ENCODE assay signal across 11 cellular contexts in the genomic region with DNA sequence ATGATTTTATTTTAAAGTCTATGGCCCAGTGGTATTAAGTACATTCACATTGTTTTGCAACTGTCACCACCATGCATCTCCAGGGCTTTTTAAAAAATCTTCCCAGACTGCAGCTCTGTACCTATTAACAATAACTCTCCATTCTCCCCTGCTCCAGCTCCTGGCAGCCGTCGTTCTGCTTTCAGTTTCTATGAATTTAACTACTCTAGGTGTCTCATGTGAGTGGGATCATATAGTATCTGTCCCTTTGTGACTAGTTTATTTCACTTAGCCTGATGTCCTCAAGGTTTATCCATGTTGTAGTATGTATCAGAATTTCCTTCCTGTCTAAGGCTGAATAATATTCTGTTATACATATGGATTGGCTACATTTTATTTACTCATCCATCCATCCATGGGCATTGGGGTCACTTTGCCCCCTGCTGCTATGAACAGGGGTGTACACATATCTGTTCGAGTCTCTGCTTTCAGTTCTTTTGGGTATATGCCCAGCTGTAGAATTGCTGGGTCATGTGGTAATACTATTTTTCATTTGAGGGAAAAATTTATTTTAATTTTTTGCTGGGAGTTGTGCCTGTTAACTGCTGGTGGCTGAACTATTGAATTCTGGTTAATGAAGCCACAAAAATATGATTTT.
DNase-seq lines count a peak whose midpoint lies in the region; ATAC-seq and TF ChIP-seq lines count a peak whose summit lies in the region.
"Had no signal": no experiment of that assay in that cellular context is flagged by ENCODE, and none has a peak within 500 bp of the region (broad histone marks: within the 10 kb centered on the region; RNA-seq: fewer than 3 reads in every experiment).

No MANE protein-coding gene starts in this region.

- peak; percentile 38 for TF ChIP-seq CTCF in fibroblast of the aortic adventitia (IDR thresholded peaks at IDR 0.05; ENCODE audit: insufficient read depth, low read length)

- ATAC-seq in GM19452 (IDR thresholded peaks at IDR 0.05; ENCODE audit: unreplicated experiment) (peak; percentile 40), HG03432 (IDR thresholded peaks at IDR 0.05; ENCODE audit: unreplicated experiment) (peak; percentile 71), HG03135 (IDR thresholded peaks at IDR 0.05; ENCODE audit: unreplicated experiment) (no peak), left colon (no peak)
- ATAC-seq: CD8-positive, alpha-beta T cell had no signal

- intact Hi-C loops in left colon (cut with DNase I, micrococcal nuclease) = no loop called here

- DNase-seq in ELR (ENCODE audit: low read depth) = peak; percentile 18
- DNase-seq in fibroblast of the aortic adventitia (ENCODE audit: low read depth) = peak; percentile 57
- no peak for DNase-seq in amygdala (lab: John Stamatoyannopoulos, UW)
- DNase-seq in CD1c-positive myeloid dendritic cell (ENCODE audit: extremely low spot score) = no peak
- DNase-seq in left colon = no peak
- DNase-seq: activated CD8-positive, alpha-beta memory T cell treated with anti-CD3 and anti-CD28 coated beads, Interleukin-2, amount 50 U/mL, for 48 hours; CD8-positive, alpha-beta T cell; immature natural killer cell had no signal

- H3K4me3 ChIP-seq in fibroblast of the aortic adventitia (ENCODE audit: low read depth, low read length) = no peak overlapping the region

Comparison
In these comparisons a context has a peak if more than half of its experiments do, and no peak if none do; other contexts are left out.
1. DNase-seq: peak in ELR (single experiment) and fibroblast of the aortic adventitia (single experiment); none in amygdala (0 of 56), CD1c-positive myeloid dendritic cell (single experiment) and left colon (0 of 2).
2. ATAC-seq: peak in GM19452 (single experiment) and HG03432 (single experiment); none in HG03135 (single experiment) and left colon (single experiment).